Comparison of ENCODE assay signal across 1 cellular context in the genomic region with DNA sequence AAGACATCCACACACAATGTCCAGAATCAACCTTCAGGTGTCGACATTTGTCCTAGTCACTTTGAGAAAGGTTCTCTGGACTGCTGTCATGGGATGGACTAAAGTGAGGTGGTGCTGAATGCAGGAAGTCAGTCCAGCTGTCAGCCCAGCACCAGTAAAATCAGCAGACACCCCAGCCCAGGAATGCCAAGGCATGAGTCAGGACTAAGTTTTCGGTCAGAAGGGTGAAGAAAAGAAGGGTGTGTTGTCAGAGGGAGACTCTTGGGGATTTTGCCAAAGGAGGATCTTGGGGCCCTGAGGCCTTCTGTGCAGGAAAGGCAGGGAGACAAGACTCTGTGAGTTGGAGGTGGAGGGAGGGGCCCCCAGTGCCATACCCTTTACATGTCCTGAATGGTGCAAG.
TF ChIP-seq lines count a peak whose summit lies in the region.

No MANE protein-coding gene starts in this region.

TF ChIP-seq in IMR-90, 13 proteins besides CTCF, POLR2A, EP300 and RAD21:
- TF ChIP-seq MAZ (IDR thresholded peaks at IDR 0.05; ENCODE audit: borderline replicate concordance, low read depth, low read length) = no peak
- 0 out of 2 replicates have a peak, but pooled peaks have one; percentile 3 for TF ChIP-seq FOS (IDR thresholded peaks at IDR 0.05; ENCODE audit: low read depth, low read length)
